8 cellular contexts compared by ENCODE assay signal in genomic region chr17:76506408-76507328, GRCh38. TPM values are rescaled to one million over a fixed set of nuclear protein-coding genes. Genes with fewer than 3 reads are reported as not detected.
DNase-seq lines count a peak whose midpoint lies in the region; ATAC-seq and TF ChIP-seq lines count a peak whose summit lies in the region.

No MANE protein-coding gene starts in this region.

- H3K27me3 ChIP-seq in left lung, result peaks cover 0 to 12% of the 10 kb centered on the region in 2 donors

- ATAC-seq in left lung, result peak; percentile 83
- no peak for ATAC-seq in HG02852 (IDR thresholded peaks at IDR 0.05; ENCODE audit: unreplicated experiment)

- TF ChIP-seq CTCF in HFF-Myc (IDR thresholded peaks at IDR 0.05; ENCODE audit: low read depth, low read length, missing control alignments), result peak; percentile 89
- peak; percentile 96 to 99 for TF ChIP-seq CTCF in left lung (IDR thresholded peaks at IDR 0.05)

- H3K9me3 ChIP-seq in left lung, result no peaks in the 10 kb centered on the region

- H3K27ac ChIP-seq in left lung, result no peak overlapping the region

- peak; percentile 89 for DNase-seq in DMS 273 (lab: John Stamatoyannopoulos, UW; ENCODE audit: unreplicated experiment)
- DNase-seq in HFF-Myc (ENCODE audit: extremely low read depth, low read depth), result no peak
- DNase-seq in NCI-H524 (lab: John Stamatoyannopoulos, UW), result peak; percentile 85 to 94
- peak; percentile 81 to 90 for DNase-seq in activated CD4-positive, alpha-beta T cell treated with anti-CD3 and anti-CD28 coated beads for 4 hours
- peak; percentile 77 for DNase-seq in cerebellar cortex (ENCODE audit: low spot score)
- peak; percentile 82 to 95 for DNase-seq in left lung
- DNase-seq in stimulated activated CD4-positive, alpha-beta T cell treated with anti-CD3 and anti-CD28 coated beads, TNF-alpha, amount 100 ng/mL, for 1 hour (ENCODE audit: low read depth in 3 of 3, low spot score in 1 of 3), result peak; percentile 67 to 86 (median 86)

- no peaks in the 10 kb centered on the region for H3K36me3 ChIP-seq in left lung

- H3K4me3 ChIP-seq in HFF-Myc (replicated peaks; ENCODE audit: low read depth, low read length), result no peak overlapping the region
- H3K4me3 ChIP-seq in left lung, result no peak overlapping the region

- H3K4me1 ChIP-seq in left lung, result peaks cover 8 to 39% of the 10 kb centered on the region in 2 donors

- intact Hi-C loops in left lung (cut with DNase I), result loop anchor here in 1 of 2 donors (5.0 kb wide), 1 partner anchor 39 kb away; the partner anchor contains the start of gene AANAT

RNA-seq across cellular contexts. Expression of gene RHBDF2, which starts 5.4 kb away (rescaled TPM):
- total RNA-seq in left lung, result 10 to 100 TPM; 24.9 to 61.7 TPM

RNA-seq across cellular contexts. Expression of gene CYGB, which starts 30.8 kb away (rescaled TPM):
- total RNA-seq in left lung, result 10 to 100 TPM; 10.2 to 13.7 TPM

RNA-seq across cellular contexts. Expression of gene PRCD, which starts 33.2 kb away (rescaled TPM):
- 1 to 10 TPM; 1.3 to 2.9 TPM for total RNA-seq in left lung

RNA-seq across cellular contexts. Expression of gene AANAT, which starts 39.3 kb away (rescaled TPM):
- not detected for total RNA-seq in left lung

RNA-seq across cellular contexts. Expression of gene UBE2O, which starts 53.7 kb away (rescaled TPM):
- total RNA-seq in left lung, result 10 to 100 TPM; 20.1 to 23.2 TPM
